Comparison of ENCODE assay signal across 18 cellular contexts in genomic region chr7:84746347-84746746, GRCh38.
DNase-seq lines count a peak whose midpoint lies in the region; ATAC-seq and TF ChIP-seq lines count a peak whose summit lies in the region.
"Had no signal": no experiment of that assay in that cellular context is flagged by ENCODE, and none has a peak within 500 bp of the region (broad histone marks: within the 10 kb centered on the region; RNA-seq: fewer than 3 reads in every experiment).

No MANE protein-coding gene starts in this region.

- H3K4me1 Mint-ChIP-seq in activated CD4-positive, alpha-beta T cell treated with anti-CD3 and anti-CD28 coated beads, Interleukin-2, amount 10 ng/mL, durations not matched to agents 24 days and 14 days, result no peaks in the 10 kb centered on the region
- H3K4me1 Mint-ChIP-seq: activated CD8-positive, alpha-beta memory T cell treated with anti-CD3 and anti-CD28 coated beads, Interleukin-2, amount 10 ng/mL, durations not matched to agents 7 days and 5 days had no signal

- H3K4me3 ChIP-seq in fibroblast of villous mesenchyme (ENCODE audit: low read depth, low read length), result no peak overlapping the region
- H3K4me3 ChIP-seq in skeletal muscle cell (ENCODE audit: low read depth, low read length), result no peak overlapping the region
- H3K4me3 ChIP-seq: smooth muscle cell, tibial artery had no signal

- no peaks in the 10 kb centered on the region for H3K27me3 Mint-ChIP-seq in activated CD4-positive, alpha-beta T cell treated with anti-CD3 and anti-CD28 coated beads, Interleukin-2, amount 10 ng/mL, durations not matched to agents 24 days and 14 days
- H3K27me3 Mint-ChIP-seq: activated CD8-positive, alpha-beta memory T cell treated with anti-CD3 and anti-CD28 coated beads, Interleukin-2, amount 10 ng/mL, durations not matched to agents 7 days and 5 days had no signal

- intact Hi-C loops in activated CD4-positive, alpha-beta T cell treated with anti-CD3 and anti-CD28 coated beads, Interleukin-2, amount 10 ng/mL, durations not matched to agents 24 days and 14 days (cut with micrococcal nuclease), result no loop called here

- no peaks in the 10 kb centered on the region for H3K36me3 Mint-ChIP-seq in activated CD4-positive, alpha-beta T cell treated with anti-CD3 and anti-CD28 coated beads, Interleukin-2, amount 10 ng/mL, durations not matched to agents 24 days and 14 days (ENCODE audit: low read depth)
- H3K36me3 Mint-ChIP-seq: activated CD8-positive, alpha-beta memory T cell treated with anti-CD3 and anti-CD28 coated beads, Interleukin-2, amount 10 ng/mL, durations not matched to agents 7 days and 5 days had no signal

- TF ChIP-seq CTCF in fibroblast of villous mesenchyme (IDR thresholded peaks at IDR 0.05; ENCODE audit: insufficient read depth, low read depth, low read length), result no peak

- no peak for ATAC-seq in HG02840 (IDR thresholded peaks at IDR 0.05; ENCODE audit: low FRiP score, unreplicated experiment)
- ATAC-seq: activated CD8-positive, alpha-beta memory T cell treated with anti-CD3 and anti-CD28 coated beads, Interleukin-2, amount 10 ng/mL, durations not matched to agents 7 days and 5 days had no signal

- DNase-seq in GM04503 (ENCODE audit: low read depth) (peak; percentile 74), NCI-H2171 treated with DMSO at 0.1 percent for 48 hours (lab: John Stamatoyannopoulos, UW) (peak; percentile 95), fibroblast of villous mesenchyme (ENCODE audit: low read depth) (peak; percentile 21), skeletal muscle cell (ENCODE audit: low read depth) (peak; percentile 25), epidermal melanocyte (ENCODE audit: insufficient read length, low spot score) (no peak)
- DNase-seq in activated CD4-positive, alpha-beta T cell treated with anti-CD3 and anti-CD28 coated beads, Interleukin-2, amount 10 ng/mL, durations not matched to agents 24 days and 14 days, result no peak
- DNase-seq: activated CD4-positive, CD25-positive, alpha-beta regulatory T cell treated with anti-CD3 and anti-CD28 coated beads, Interleukin-2, amount 50 U/mL, for 72 hours; activated CD8-positive, alpha-beta memory T cell treated with anti-CD3 and anti-CD28 coated beads, Interleukin-2, amount 10 ng/mL, durations not matched to agents 7 days and 5 days; activated effector memory CD4-positive, alpha-beta T cell treated with Interleukin-2 at 50 U/mL for 16 hours; amygdala; NCI-H1436; NCI-H446 treated with DMSO at 0.1 percent for 48 hours; occipital lobe; SIG-M5; T1000; tibial artery had no signal

- no peaks in the 10 kb centered on the region for H3K9me3 Mint-ChIP-seq in activated CD4-positive, alpha-beta T cell treated with anti-CD3 and anti-CD28 coated beads, Interleukin-2, amount 10 ng/mL, durations not matched to agents 24 days and 14 days

- no peak overlapping the region for H3K4me3 Mint-ChIP-seq in activated CD4-positive, alpha-beta T cell treated with anti-CD3 and anti-CD28 coated beads, Interleukin-2, amount 10 ng/mL, durations not matched to agents 24 days and 14 days
- H3K4me3 Mint-ChIP-seq: activated CD8-positive, alpha-beta memory T cell treated with anti-CD3 and anti-CD28 coated beads, Interleukin-2, amount 10 ng/mL, durations not matched to agents 7 days and 5 days had no signal

- H3K27ac Mint-ChIP-seq in activated CD4-positive, alpha-beta T cell treated with anti-CD3 and anti-CD28 coated beads, Interleukin-2, amount 10 ng/mL, durations not matched to agents 24 days and 14 days, result no peak overlapping the region
- H3K27ac Mint-ChIP-seq: activated CD8-positive, alpha-beta memory T cell treated with anti-CD3 and anti-CD28 coated beads, Interleukin-2, amount 10 ng/mL, durations not matched to agents 7 days and 5 days had no signal

Comparison
In these comparisons a context has a peak if more than half of its experiments do, and no peak if none do; other contexts are left out.
1. DNase-seq: peak in GM04503 (single experiment), NCI-H2171 treated with DMSO at 0.1 percent for 48 hours (single experiment), fibroblast of villous mesenchyme (single experiment) and skeletal muscle cell (single experiment); none in activated CD4-positive, alpha-beta T cell treated with anti-CD3 and anti-CD28 coated beads, Interleukin-2, amount 10 ng/mL, durations not matched to agents 24 days and 14 days (single experiment) and epidermal melanocyte (single experiment).